ENCODE assay signal across 7 cellular contexts in genomic region chrX:38854305-38854704, GRCh38.
"Had no signal": no experiment of that assay in that cellular context is flagged by ENCODE, and none has a peak within 500 bp of the region (broad histone marks: within the 10 kb centered on the region; RNA-seq: fewer than 3 reads in every experiment).

No MANE protein-coding gene starts in this region.

- DNase-seq: H9, HCEC 1CT, IMR-90, KG1 had no signal

- H3K27ac ChIP-seq: HL-60 had no signal

- ATAC-seq: GM23338, K562 had no signal

- H3K4me3 ChIP-seq: GM23338, K562 had no signal
